8 cellular contexts compared by ENCODE assay signal in genomic region chr3:124584245-124584551, GRCh38.
A peak's percentile ranks its signal among the peaks of the same experiment; 100 is the strongest.
DNase-seq lines count a peak whose midpoint lies in the region; ATAC-seq and TF ChIP-seq lines count a peak whose summit lies in the region.

No MANE protein-coding gene starts in this region.

- H4K12ac ChIP-seq in trophoblast cell (ENCODE audit: low read depth, low read length) = no peak overlapping the region

- intact Hi-C loops in Calu3 (cut with micrococcal nuclease; ENCODE audit: unreplicated experiment) (loop anchor here (2.0 kb wide), 1 partner anchor 53 kb away; no protein-coding TSS in a partner anchor), Panc1 (cut with micrococcal nuclease; ENCODE audit: unreplicated experiment) (no loop called here), sciatic nerve (cut with DNase I) (no loop called here)

- H3K79me2 ChIP-seq in trophoblast cell (ENCODE audit: control insufficient read depth, insufficient read depth, low read length, poor library complexity) = peaks cover 3% of the 10 kb centered on the region

- H3K23ac ChIP-seq in trophoblast cell (ENCODE audit: low read length) = no peak overlapping the region

- BruUV-seq in Calu3 (replicated peaks; lab: Mats Ljungman, UMichigan) (no TSS peak), Panc1 (replicated peaks; lab: Mats Ljungman, UMichigan) (no TSS peak)

- H2AK5ac ChIP-seq in trophoblast cell (ENCODE audit: low read length) = no peak overlapping the region

- H3K4me1 ChIP-seq in Panc1 (ENCODE audit: control insufficient read depth, insufficient read depth, low read length) = no peaks in the 10 kb centered on the region
- H3K4me1 ChIP-seq in esophagus (ENCODE audit: control insufficient read depth in 2 of 2, insufficient read depth in 2 of 2, low read length in 1 of 2) = peaks cover 0 to 12% of the 10 kb centered on the region in 2 donors
- peaks cover 21 to 24% of the 10 kb centered on the region in 2 experiments for H3K4me1 ChIP-seq in trophoblast cell (ENCODE audit: control insufficient read depth in 1 of 2, insufficient read depth in 2 of 2, low read length in 2 of 2)

- no peak overlapping the region for H3K14ac ChIP-seq in trophoblast cell (ENCODE audit: low read length)

- no peak overlapping the region for H3K9ac ChIP-seq in trophoblast cell (ENCODE audit: low read length)

- H3K27me3 ChIP-seq in Panc1 (ENCODE audit: control insufficient read depth, insufficient read depth, low read length) (peaks cover 43% of the 10 kb centered on the region), esophagus (ENCODE audit: control insufficient read depth in 1 of 2, insufficient read depth in 2 of 2, low read length in 2 of 2) (no peaks in the 10 kb centered on the region), trophoblast cell (ENCODE audit: insufficient read depth, low read length) (no peaks in the 10 kb centered on the region)

- H3K27ac ChIP-seq in Panc1 (ENCODE audit: low read length) (no peak overlapping the region), esophagus (ENCODE audit: low read depth in 2 of 2, low read length in 1 of 2) (no peak overlapping the region), trophoblast cell (ENCODE audit: low read depth, low read length) (no peak overlapping the region)

- no peaks in the 10 kb centered on the region for H3K9me3 Mint-ChIP-seq in Calu3 (ENCODE audit: low read depth, unreplicated experiment)
- no peaks in the 10 kb centered on the region for H3K9me3 Mint-ChIP-seq in T-helper 2 cell treated with Interferon-gamma antibody and Interleukin-4, amounts not matched to agents 5 μg/mL and 100 μg/mL, for 36 hours

- H2BK5ac ChIP-seq in trophoblast cell (ENCODE audit: low read depth, low read length, poor library complexity) = no peak overlapping the region

- no peak overlapping the region for H2BK12ac ChIP-seq in trophoblast cell (ENCODE audit: low read length)

- no peak overlapping the region for H2BK120ac ChIP-seq in trophoblast cell (ENCODE audit: insufficient read depth, low read length, poor library complexity)

- H3K36me3 ChIP-seq in Panc1 (ENCODE audit: control insufficient read depth, insufficient read depth, low read length) (no peaks in the 10 kb centered on the region), esophagus (ENCODE audit: control insufficient read depth in 2 of 2, insufficient read depth in 2 of 2, low read length in 1 of 2) (no peaks in the 10 kb centered on the region), trophoblast cell (ENCODE audit: control insufficient read depth in 1 of 2, insufficient read depth in 2 of 2, low read length in 2 of 2) (no peaks in the 10 kb centered on the region)

- peaks cover 8% of the 10 kb centered on the region for H3K36me3 Mint-ChIP-seq in Calu3 (ENCODE audit: insufficient read depth, unreplicated experiment)
- no peaks in the 10 kb centered on the region for H3K36me3 Mint-ChIP-seq in T-helper 2 cell treated with Interferon-gamma antibody and Interleukin-4, amounts not matched to agents 5 μg/mL and 100 μg/mL, for 36 hours (ENCODE audit: low read depth)

- H3K27me3 Mint-ChIP-seq in Calu3 (ENCODE audit: unreplicated experiment) = no peaks in the 10 kb centered on the region
- H3K27me3 Mint-ChIP-seq in T-helper 2 cell treated with Interferon-gamma antibody and Interleukin-4, amounts not matched to agents 5 μg/mL and 100 μg/mL, for 36 hours (ENCODE audit: low read depth) = peaks cover 68% of the 10 kb centered on the region

- no peaks in the 10 kb centered on the region for H3K9me3 ChIP-seq in Panc1 (ENCODE audit: control insufficient read depth, insufficient read depth, low read depth, low read length)
- no peaks in the 10 kb centered on the region for H3K9me3 ChIP-seq in esophagus (ENCODE audit: control insufficient read depth in 2 of 2, insufficient read depth in 1 of 2, low read depth in 1 of 2, low read length in 1 of 2)
- no peaks in the 10 kb centered on the region for H3K9me3 ChIP-seq in trophoblast cell (ENCODE audit: insufficient read depth, low read depth, low read length)

- H3K4me1 Mint-ChIP-seq in Calu3 (ENCODE audit: low read depth, unreplicated experiment) = peaks cover 58% of the 10 kb centered on the region
- H3K4me1 Mint-ChIP-seq in T-helper 2 cell treated with Interferon-gamma antibody and Interleukin-4, amounts not matched to agents 5 μg/mL and 100 μg/mL, for 36 hours (ENCODE audit: low read depth) = peaks cover 5% of the 10 kb centered on the region

- H3K18ac ChIP-seq in trophoblast cell (ENCODE audit: low read length) = no peak overlapping the region

- H2AFZ ChIP-seq in trophoblast cell (ENCODE audit: insufficient read depth, low read length, poor library complexity) = no peak overlapping the region

- H3K4me2 ChIP-seq in trophoblast cell (ENCODE audit: low read length) = peak overlapping the region; percentile 95

- in situ Hi-C loops in Panc1 (cut with HindIII; ENCODE audit: low pct_unique_long_range_greater_than_20kb, low sequenced_read_pairs) = no loop called here

- CTCF ChIA-PET in Calu3 (lab: Charles Lee) = interaction anchor here (0.7 kb wide), 1 partner anchor 13 kb away, joined by 5 read pairs; no protein-coding TSS in a partner anchor
- CTCF ChIA-PET in Panc1 (lab: Charles Lee) = no interaction called here

- TF ChIP-seq CTCF in Calu3 (IDR thresholded peaks at IDR 0.05; ENCODE audit: unreplicated experiment) = no peak
- TF ChIP-seq CTCF in Panc1 (IDR thresholded peaks at IDR 0.05) = no peak

- no peak for DNase-seq in Calu3
- no peak for DNase-seq in Panc1 (ENCODE audit: low read depth, low spot score)
- no peak for DNase-seq in trophoblast cell
- no peak for DNase-seq in MV-4-11 (lab: John Stamatoyannopoulos, UW)
- no peak for DNase-seq in T-helper 2 cell treated with Interferon-gamma antibody and Interleukin-4, amounts not matched to agents 5 μg/mL and 100 μg/mL, for 36 hours (ENCODE audit: low spot score)
- no peak for DNase-seq in sciatic nerve (ENCODE audit: low spot score)

- H3K27ac Mint-ChIP-seq in Calu3 (ENCODE audit: unreplicated experiment) = no peak overlapping the region
- no peak overlapping the region for H3K27ac Mint-ChIP-seq in T-helper 2 cell treated with Interferon-gamma antibody and Interleukin-4, amounts not matched to agents 5 μg/mL and 100 μg/mL, for 36 hours

- peaks cover 9% of the 10 kb centered on the region for H3K79me1 ChIP-seq in trophoblast cell (ENCODE audit: low read length)

- H4K91ac ChIP-seq in trophoblast cell (ENCODE audit: low read depth, low read length) = no peak overlapping the region

- POLR2A ChIA-PET in Panc1 (lab: Charles Lee) = no interaction called here

- no peak overlapping the region for H3K4ac ChIP-seq in trophoblast cell (ENCODE audit: low read depth, low read length)

- H4K8ac ChIP-seq in trophoblast cell (ENCODE audit: low read depth, low read length) = no peak overlapping the region

- 21 to 29% methylated on average over 9 of the region's 9 CpGs for WGBS in esophagus, 2 donors
- WGBS in trophoblast cell (ENCODE audit: extremely low coverage, insufficient coverage, insufficient read length) = no CpG with 5 or more reads among the region's 9 CpGs

- H3K4me3 Mint-ChIP-seq in Calu3 (ENCODE audit: low read depth, unreplicated experiment) = peak overlapping the region; percentile 82
- no peak overlapping the region for H3K4me3 Mint-ChIP-seq in T-helper 2 cell treated with Interferon-gamma antibody and Interleukin-4, amounts not matched to agents 5 μg/mL and 100 μg/mL, for 36 hours

- ATAC-seq in Panc1 (no peak), sciatic nerve (no peak), HG02642 (IDR thresholded peaks at IDR 0.05; ENCODE audit: poor library complexity, unreplicated experiment) (no peak)

- H3K4me3 ChIP-seq in Panc1 (ENCODE audit: low read depth in 2 of 2, low read length in 2 of 2) = peak overlapping the region; percentile 42 to 47; a peak in 3 of 4 replicates
- H3K4me3 ChIP-seq in esophagus (ENCODE audit: low read depth in 1 of 2, low read length in 2 of 2) = peak overlapping the region; percentile 53 to 74
- no peak overlapping the region for H3K4me3 ChIP-seq in trophoblast cell (ENCODE audit: low read depth, low read length)
